ENCODE assay signal across 29 cellular contexts in genomic region chr10:5481121-5481520, GRCh38. TPM values are rescaled to one million over a fixed set of nuclear protein-coding genes. Genes with fewer than 3 reads are reported as not detected.
"Had no signal": no experiment of that assay in that cellular context is flagged by ENCODE, and none has a peak within 500 bp of the region (broad histone marks: within the 10 kb centered on the region; RNA-seq: fewer than 3 reads in every experiment).

No MANE protein-coding gene starts in this region.

- H3K4me1 Mint-ChIP-seq: activated naive CD4-positive, alpha-beta T cell treated with anti-CD3 and anti-CD28 coated beads, Interleukin-2, amount 50 U/mL, for 24 hours had no signal

- H3K4me3 ChIP-seq: body of pancreas, left lung, lung, right lobe of liver, smooth muscle cell, transverse colon, uterus had no signal

- DNase-seq: activated CD4-positive, alpha-beta T cell treated with anti-CD3 and anti-CD28 coated beads, Interleukin-2, amount 50 U/mL, for 4 hours; activated gamma-delta T cell; activated T-cell treated with anti-CD3 and anti-CD28 coated beads, Interleukin-2, amount 50 U/mL, for 72 hours; anterior cingulate cortex; body of pancreas; effector CD4-positive, alpha-beta T cell; foreskin melanocyte; hippocampal formation; kidney glomerular epithelial cell; occipital lobe; stimulated activated CD4-positive, alpha-beta T cell treated with anti-CD3 and anti-CD28 coated beads, Interleukin-15, amount 100 ng/mL, for 24 hours; T-helper 9 cell; transverse colon; uterus had no signal

- H3K27ac Mint-ChIP-seq: activated naive CD4-positive, alpha-beta T cell treated with anti-CD3 and anti-CD28 coated beads, Interleukin-2, amount 50 U/mL, for 24 hours; activated T-cell treated with anti-CD3 and anti-CD28 coated beads, Interleukin-2, amount 50 U/mL, for 72 hours; natural killer cell treated with Interleukin-12 subunit alpha and Interleukin-12 subunit beta and Interleukin-15 and Interleukin-18, amount 100 ng/mL, for 72 hours; stimulated activated memory B cell treated with anti-CD40 and anti-IgM and Interleukin-4, amounts not matched to agents 10 μg/mL and 1 μg/mL and 100 μg/mL, for 72 hours; WTC11 had no signal

- ATAC-seq: activated T-cell treated with anti-CD3 and anti-CD28 coated beads, Interleukin-2, amount 50 U/mL, for 72 hours; body of pancreas; esophagus mucosa; left lung; stimulated activated memory B cell treated with anti-CD40 and anti-IgM and Interleukin-4, amounts not matched to agents 10 μg/mL and 1 μg/mL and 100 μg/mL, for 72 hours; WTC11 had no signal

- H3K9me3 ChIP-seq: body of pancreas, left lung, right lobe of liver, transverse colon, uterus had no signal

- H3K9me3 Mint-ChIP-seq: activated naive CD4-positive, alpha-beta T cell treated with anti-CD3 and anti-CD28 coated beads, Interleukin-2, amount 50 U/mL, for 24 hours; activated T-cell treated with anti-CD3 and anti-CD28 coated beads, Interleukin-2, amount 50 U/mL, for 72 hours; dendritic cell treated with granulocyte-macrophage colony-stimulating factor and Interleukin-4, amounts not matched to agents 40 ng/mL and 50 ng/mL, for 4 days; natural killer cell treated with Interleukin-12 subunit alpha and Interleukin-12 subunit beta and Interleukin-15 and Interleukin-18, amount 100 ng/mL, for 72 hours; stimulated activated memory B cell treated with anti-CD40 and anti-IgM and Interleukin-4, amounts not matched to agents 10 μg/mL and 1 μg/mL and 100 μg/mL, for 72 hours had no signal

- H3K4me2 ChIP-seq: smooth muscle cell had no signal

- H3K27me3 ChIP-seq: body of pancreas, left lung, right lobe of liver, transverse colon, uterus had no signal

- H3K27me3 Mint-ChIP-seq: activated naive CD4-positive, alpha-beta T cell treated with anti-CD3 and anti-CD28 coated beads, Interleukin-2, amount 50 U/mL, for 24 hours had no signal

- H3K36me3 Mint-ChIP-seq: activated naive CD4-positive, alpha-beta T cell treated with anti-CD3 and anti-CD28 coated beads, Interleukin-2, amount 50 U/mL, for 24 hours; natural killer cell treated with Interleukin-12 subunit alpha and Interleukin-12 subunit beta and Interleukin-15 and Interleukin-18, amount 100 ng/mL, for 72 hours; stimulated activated memory B cell treated with anti-CD40 and anti-IgM and Interleukin-4, amounts not matched to agents 10 μg/mL and 1 μg/mL and 100 μg/mL, for 72 hours; WTC11 had no signal

- H3K4me1 ChIP-seq: body of pancreas, left lung, right lobe of liver, uterus had no signal

- H3K36me3 ChIP-seq: left lung, right lobe of liver, transverse colon, uterus had no signal

- H3K4me3 Mint-ChIP-seq: activated naive CD4-positive, alpha-beta T cell treated with anti-CD3 and anti-CD28 coated beads, Interleukin-2, amount 50 U/mL, for 24 hours; activated T-cell treated with anti-CD3 and anti-CD28 coated beads, Interleukin-2, amount 50 U/mL, for 72 hours; dendritic cell treated with granulocyte-macrophage colony-stimulating factor and Interleukin-4, amounts not matched to agents 40 ng/mL and 50 ng/mL, for 4 days; natural killer cell treated with Interleukin-12 subunit alpha and Interleukin-12 subunit beta and Interleukin-15 and Interleukin-18, amount 100 ng/mL, for 72 hours; stimulated activated memory B cell treated with anti-CD40 and anti-IgM and Interleukin-4, amounts not matched to agents 10 μg/mL and 1 μg/mL and 100 μg/mL, for 72 hours; WTC11 had no signal

- H3K27ac ChIP-seq: body of pancreas, left lung, right lobe of liver, transverse colon, uterus had no signal

RNA-seq across cellular contexts. Expression of gene CALML5, which starts 18.2 kb away (rescaled TPM):
- total RNA-seq: activated CD8-positive, alpha-beta memory T cell treated with anti-CD3 and anti-CD28 coated beads for 36 hours; activated T-cell treated with anti-CD3 and anti-CD28 coated beads, Interleukin-2, amount 50 U/mL, for 72 hours; body of pancreas; cardiac septum; chondrocyte; left lung; lung; natural killer cell treated with Interleukin-12 subunit alpha and Interleukin-12 subunit beta and Interleukin-15 and Interleukin-18, amount 100 ng/mL, for 72 hours; occipital lobe; right lobe of liver; T-helper 1 cell treated with Interleukin-12 subunit alpha and Interleukin-12 subunit beta and Interleukin-4 antibody, amounts not matched to agents 30 ng/mL and 1 ng/mL, for 36 hours; temporal lobe; transverse colon; uterus; WTC11 had no signal
- polyA plus RNA-seq: lung had no signal

RNA-seq across cellular contexts. Expression of gene CALML3, which starts 43.6 kb away (rescaled TPM):
- total RNA-seq: activated CD8-positive, alpha-beta memory T cell treated with anti-CD3 and anti-CD28 coated beads for 36 hours; activated T-cell treated with anti-CD3 and anti-CD28 coated beads, Interleukin-2, amount 50 U/mL, for 72 hours; body of pancreas; cardiac septum; chondrocyte; left lung; natural killer cell treated with Interleukin-12 subunit alpha and Interleukin-12 subunit beta and Interleukin-15 and Interleukin-18, amount 100 ng/mL, for 72 hours; occipital lobe; T-helper 1 cell treated with Interleukin-12 subunit alpha and Interleukin-12 subunit beta and Interleukin-4 antibody, amounts not matched to agents 30 ng/mL and 1 ng/mL, for 36 hours; temporal lobe; transverse colon; uterus; WTC11 had no signal
- polyA plus RNA-seq: smooth muscle cell had no signal
